In the genomic region with DNA sequence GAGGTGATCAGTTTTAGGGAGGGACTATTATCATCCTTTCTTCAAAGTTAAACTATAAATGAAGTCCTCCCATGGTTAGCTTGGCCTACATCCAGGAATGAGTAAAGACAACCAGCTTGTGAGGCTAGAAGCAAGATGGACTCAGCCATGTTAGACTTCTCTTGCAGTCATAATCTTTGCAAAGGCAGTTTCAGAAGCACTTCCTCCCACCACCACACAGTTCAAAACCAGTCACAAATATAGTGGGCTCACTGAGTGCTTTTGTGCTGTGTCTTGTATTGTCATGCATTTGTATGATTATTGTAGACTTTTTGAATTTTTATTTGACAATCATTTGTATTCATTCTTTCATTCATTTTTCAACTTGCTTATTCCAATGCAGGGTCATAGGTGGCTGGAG, we compare ENCODE assay signal across 20 cellular contexts.
"Had no signal": no experiment of that assay in that cellular context is flagged by ENCODE, and none has a peak within 500 bp of the region (broad histone marks: within the 10 kb centered on the region; RNA-seq: fewer than 3 reads in every experiment).

No MANE protein-coding gene starts in this region.

- H3K27ac Mint-ChIP-seq: naive thymus-derived CD8-positive, alpha-beta T cell; stimulated activated memory B cell treated with anti-CD40 and anti-IgM and Interleukin-4, amounts not matched to agents 10 μg/mL and 1 μg/mL and 100 μg/mL, for 72 hours; stimulated activated naive CD8-positive, alpha-beta T cell treated with anti-CD3 and anti-CD28 coated beads, Interleukin-15, Interleukin-2, amounts not matched to agents 100 ng/mL and 50 ng/mL, for 24 hours had no signal

- H3K4me1 Mint-ChIP-seq: naive thymus-derived CD8-positive, alpha-beta T cell; stimulated activated memory B cell treated with anti-CD40 and anti-IgM and Interleukin-4, amounts not matched to agents 10 μg/mL and 1 μg/mL and 100 μg/mL, for 72 hours had no signal

- H3K4me3 Mint-ChIP-seq: naive thymus-derived CD8-positive, alpha-beta T cell; stimulated activated memory B cell treated with anti-CD40 and anti-IgM and Interleukin-4, amounts not matched to agents 10 μg/mL and 1 μg/mL and 100 μg/mL, for 72 hours; stimulated activated naive CD8-positive, alpha-beta T cell treated with anti-CD3 and anti-CD28 coated beads, Interleukin-15, Interleukin-2, amounts not matched to agents 100 ng/mL and 50 ng/mL, for 24 hours had no signal

- H3K4me1 ChIP-seq: esophagus muscularis mucosa, gastroesophageal sphincter, psoas muscle, right lobe of liver, tibial artery, upper lobe of right lung, vagina had no signal

- DNase-seq: effector CD8-positive, alpha-beta T cell; foreskin fibroblast; glutamatergic neuron; islet precursor cell; mucosa of descending colon; naive thymus-derived CD8-positive, alpha-beta T cell; psoas muscle; retina; right lobe of liver; stimulated activated CD4-positive, alpha-beta T cell treated with anti-CD3 and anti-CD28 coated beads, Interleukin-4, amount 100 ng/mL, for 1 hour; tibial artery; upper lobe of right lung had no signal

- ATAC-seq: gastroesophageal sphincter; left lobe of liver; mucosa of descending colon; naive thymus-derived CD8-positive, alpha-beta T cell; psoas muscle; right lobe of liver; stimulated activated memory B cell treated with anti-CD40 and anti-IgM and Interleukin-4, amounts not matched to agents 10 μg/mL and 1 μg/mL and 100 μg/mL, for 72 hours; upper lobe of right lung had no signal

- H3K36me3 ChIP-seq: esophagus muscularis mucosa, gastroesophageal sphincter, neutrophil, right lobe of liver, tibial artery, upper lobe of right lung, vagina had no signal

- H3K36me3 Mint-ChIP-seq: stimulated activated memory B cell treated with anti-CD40 and anti-IgM and Interleukin-4, amounts not matched to agents 10 μg/mL and 1 μg/mL and 100 μg/mL, for 72 hours had no signal

- H3K4me3 ChIP-seq: esophagus muscularis mucosa, gastroesophageal sphincter, mucosa of descending colon, psoas muscle, right lobe of liver, tibial artery, upper lobe of right lung, vagina had no signal

- H3K27ac ChIP-seq: epithelial cell of prostate, esophagus muscularis mucosa, gastroesophageal sphincter, neutrophil, psoas muscle, right lobe of liver, tibial artery, upper lobe of right lung, vagina had no signal

- H3K9me3 Mint-ChIP-seq: stimulated activated memory B cell treated with anti-CD40 and anti-IgM and Interleukin-4, amounts not matched to agents 10 μg/mL and 1 μg/mL and 100 μg/mL, for 72 hours; stimulated activated naive CD8-positive, alpha-beta T cell treated with anti-CD3 and anti-CD28 coated beads, Interleukin-15, Interleukin-2, amounts not matched to agents 100 ng/mL and 50 ng/mL, for 24 hours had no signal

- H3K27me3 ChIP-seq: esophagus muscularis mucosa, gastroesophageal sphincter, neutrophil, right lobe of liver, tibial artery, upper lobe of right lung, vagina had no signal

- H3K9me3 ChIP-seq: esophagus muscularis mucosa, gastroesophageal sphincter, mucosa of descending colon, neutrophil, psoas muscle, right lobe of liver, tibial artery, upper lobe of right lung, vagina had no signal
